14 cellular contexts compared by ENCODE assay signal in the genomic region with DNA sequence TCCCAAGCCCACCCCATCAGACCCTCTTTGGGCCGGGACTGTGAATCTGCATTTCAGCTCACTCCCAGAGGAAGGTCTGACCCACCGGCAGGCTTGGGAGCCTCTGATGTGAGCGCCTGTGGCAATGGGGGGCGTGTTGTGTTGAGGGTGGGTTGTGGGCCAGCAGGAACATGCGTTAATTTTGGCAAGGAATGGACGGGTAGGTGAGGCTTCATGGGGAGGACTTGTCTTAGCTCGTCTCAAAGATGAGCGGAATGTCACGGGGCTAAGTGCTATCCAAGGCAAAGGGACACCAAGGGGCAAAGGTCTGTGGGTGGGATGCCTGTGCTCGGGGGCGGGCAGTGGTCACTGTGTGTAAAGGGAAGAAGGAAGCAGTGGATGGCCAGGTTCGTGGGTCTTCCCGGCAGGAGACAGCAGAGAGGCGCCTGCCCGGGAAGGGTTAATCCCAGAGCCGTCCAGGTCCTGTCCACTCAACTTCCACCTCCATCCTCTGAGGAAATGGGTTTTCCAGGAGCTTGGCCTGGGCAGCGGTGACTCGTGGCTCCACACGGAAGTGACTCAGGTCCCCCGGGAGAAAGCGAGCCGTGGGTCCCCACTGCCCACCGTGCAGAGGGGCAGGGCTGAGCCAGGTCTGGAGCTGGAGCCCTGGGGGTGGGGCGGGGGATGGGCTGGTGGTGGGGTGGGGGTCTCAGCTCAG. TPM values are rescaled to one million over a fixed set of nuclear protein-coding genes. Genes with fewer than 3 reads are reported as not detected.
DNase-seq lines count a peak whose midpoint lies in the region; ATAC-seq and TF ChIP-seq lines count a peak whose summit lies in the region.
"Had no signal": no experiment of that assay in that cellular context is flagged by ENCODE, and none has a peak within 500 bp of the region (broad histone marks: within the 10 kb centered on the region; RNA-seq: fewer than 3 reads in every experiment).

No MANE protein-coding gene starts in this region.

- 54 to 57% methylated on average over 24 of the region's 24 CpGs for WGBS in lung, 2 donors

- H3K4me1 ChIP-seq in lung (ENCODE audit: control insufficient read depth in 2 of 2, insufficient read depth in 2 of 2, low read length in 2 of 2) (peaks cover 0 to 34% of the 10 kb centered on the region in 2 donors), vagina (peaks cover 48% of the 10 kb centered on the region)

- H3K27ac Mint-ChIP-seq in activated naive CD8-positive, alpha-beta T cell treated with anti-CD3 and anti-CD28 coated beads, Interleukin-2, amount 10 ng/mL, durations not matched to agents 7 days and 5 days: peak overlapping the region; percentile 24
- H3K27ac Mint-ChIP-seq in activated naive CD8-positive, alpha-beta T cell treated with anti-CD3 and anti-CD28 coated beads for 36 hours: no peak overlapping the region
- H3K27ac Mint-ChIP-seq in endothelial cell (ENCODE audit: unreplicated experiment): peak overlapping the region; percentile 36
- H3K27ac Mint-ChIP-seq: activated T-cell treated with anti-CD3 and anti-CD28 coated beads, Interleukin-2, amount 50 U/mL, for 72 hours; GM23338 had no signal

- H3K36me3 ChIP-seq in lung (ENCODE audit: control insufficient read depth in 2 of 2, insufficient read depth in 2 of 2, low read length in 2 of 2) (peaks cover 0 to 5% of the 10 kb centered on the region in 2 donors), vagina (no peaks in the 10 kb centered on the region)

- POLR2A ChIA-PET in activated naive CD8-positive, alpha-beta T cell treated with anti-CD3 and anti-CD28 coated beads, Interleukin-2, amount 10 ng/mL, durations not matched to agents 7 days and 5 days (lab: Charles Lee): interaction anchor here (1.0 to 5.5 kb wide), 3 partner anchors 44 to 69 kb away, joined by 3 to 48 read pairs (median 34); no protein-coding TSS in a partner anchor

- ATAC-seq in activated naive CD8-positive, alpha-beta T cell treated with anti-CD3 and anti-CD28 coated beads, Interleukin-2, amount 10 ng/mL, durations not matched to agents 7 days and 5 days (ENCODE audit: low read depth): no peak
- ATAC-seq in lung (ENCODE audit: insufficient read depth, low FRiP score) (no peak), HG02870 (IDR thresholded peaks at IDR 0.05; ENCODE audit: unreplicated experiment) (no peak), HG03108 (IDR thresholded peaks at IDR 0.05; ENCODE audit: unreplicated experiment) (no peak)
- ATAC-seq: GM12878, GM23338 had no signal

- H3K9me3 ChIP-seq in lung (ENCODE audit: control insufficient read depth in 2 of 2, insufficient read depth in 1 of 2, low read length in 1 of 2) (peaks cover 0 to 2% of the 10 kb centered on the region in 2 donors), vagina (no peaks in the 10 kb centered on the region)

- no peak overlapping the region for H3K4me3 Mint-ChIP-seq in activated naive CD8-positive, alpha-beta T cell treated with anti-CD3 and anti-CD28 coated beads, Interleukin-2, amount 10 ng/mL, durations not matched to agents 7 days and 5 days
- no peak overlapping the region for H3K4me3 Mint-ChIP-seq in activated naive CD8-positive, alpha-beta T cell treated with anti-CD3 and anti-CD28 coated beads for 36 hours
- no peak overlapping the region for H3K4me3 Mint-ChIP-seq in endothelial cell (ENCODE audit: unreplicated experiment)
- H3K4me3 Mint-ChIP-seq: activated T-cell treated with anti-CD3 and anti-CD28 coated beads, Interleukin-2, amount 50 U/mL, for 72 hours; GM23338 had no signal

- no peaks in the 10 kb centered on the region for H3K9me3 Mint-ChIP-seq in activated naive CD8-positive, alpha-beta T cell treated with anti-CD3 and anti-CD28 coated beads, Interleukin-2, amount 10 ng/mL, durations not matched to agents 7 days and 5 days
- no peaks in the 10 kb centered on the region for H3K9me3 Mint-ChIP-seq in activated naive CD8-positive, alpha-beta T cell treated with anti-CD3 and anti-CD28 coated beads for 36 hours
- H3K9me3 Mint-ChIP-seq in endothelial cell (ENCODE audit: unreplicated experiment): no peaks in the 10 kb centered on the region
- H3K9me3 Mint-ChIP-seq: activated T-cell treated with anti-CD3 and anti-CD28 coated beads, Interleukin-2, amount 50 U/mL, for 72 hours; GM23338 had no signal

- H3K36me3 Mint-ChIP-seq in activated naive CD8-positive, alpha-beta T cell treated with anti-CD3 and anti-CD28 coated beads, Interleukin-2, amount 10 ng/mL, durations not matched to agents 7 days and 5 days: no peaks in the 10 kb centered on the region
- H3K36me3 Mint-ChIP-seq in activated naive CD8-positive, alpha-beta T cell treated with anti-CD3 and anti-CD28 coated beads for 36 hours: no peaks in the 10 kb centered on the region
- no peaks in the 10 kb centered on the region for H3K36me3 Mint-ChIP-seq in endothelial cell (ENCODE audit: low read depth, unreplicated experiment)

- peaks cover under 1% of the 10 kb centered on the region for H3K27me3 Mint-ChIP-seq in activated naive CD8-positive, alpha-beta T cell treated with anti-CD3 and anti-CD28 coated beads, Interleukin-2, amount 10 ng/mL, durations not matched to agents 7 days and 5 days
- H3K27me3 Mint-ChIP-seq in activated naive CD8-positive, alpha-beta T cell treated with anti-CD3 and anti-CD28 coated beads for 36 hours: no peaks in the 10 kb centered on the region
- peaks cover 9% of the 10 kb centered on the region for H3K27me3 Mint-ChIP-seq in endothelial cell (ENCODE audit: unreplicated experiment)

- no peaks in the 10 kb centered on the region for H3K27me3 ChIP-seq in lung (ENCODE audit: control insufficient read depth, insufficient read depth)
- no peaks in the 10 kb centered on the region for H3K27me3 ChIP-seq in vagina

- intact Hi-C loops in vagina (cut with DNase I): loop anchor here (5.0 kb wide), 1 partner anchor 54 kb away; no protein-coding TSS in a partner anchor

- no peak overlapping the region for H3K4me3 ChIP-seq in lung
- no peak overlapping the region for H3K4me3 ChIP-seq in vagina
- H3K4me3 ChIP-seq: GM12878, GM23338, SK-N-MC had no signal

- H3K27ac ChIP-seq in lung (ENCODE audit: low read depth in 1 of 2, low read length in 1 of 2): peak overlapping the region; percentile 68 to 86
- H3K27ac ChIP-seq in vagina: peak overlapping the region; percentile 60
- H3K27ac ChIP-seq: C4-2B, SK-N-MC had no signal

- H3K4me1 Mint-ChIP-seq in activated naive CD8-positive, alpha-beta T cell treated with anti-CD3 and anti-CD28 coated beads, Interleukin-2, amount 10 ng/mL, durations not matched to agents 7 days and 5 days: peaks cover 26% of the 10 kb centered on the region
- H3K4me1 Mint-ChIP-seq in activated naive CD8-positive, alpha-beta T cell treated with anti-CD3 and anti-CD28 coated beads for 36 hours: peaks cover 26% of the 10 kb centered on the region
- peaks cover 23% of the 10 kb centered on the region for H3K4me1 Mint-ChIP-seq in endothelial cell (ENCODE audit: unreplicated experiment)
- H3K4me1 Mint-ChIP-seq: GM23338 had no signal

- no peak for TF ChIP-seq CTCF in endothelial cell (IDR thresholded peaks at IDR 0.05; ENCODE audit: unreplicated experiment)
- TF ChIP-seq CTCF in lung (IDR thresholded peaks at IDR 0.05; ENCODE audit: control extremely low read depth, extremely low read depth): no peak
- no peak for TF ChIP-seq CTCF in vagina (IDR thresholded peaks at IDR 0.05)

- TF ChIP-seq POLR2A in vagina (IDR thresholded peaks at IDR 0.05): no peak

- DNase-seq in activated naive CD8-positive, alpha-beta T cell treated with anti-CD3 and anti-CD28 coated beads, Interleukin-2, amount 10 ng/mL, durations not matched to agents 7 days and 5 days: no peak
- DNase-seq in activated naive CD8-positive, alpha-beta T cell treated with anti-CD3 and anti-CD28 coated beads for 36 hours: no peak
- DNase-seq in endothelial cell (ENCODE audit: low spot score) (peak; percentile 24), lung (ENCODE audit: low spot score) (no peak), vagina (ENCODE audit: extremely low spot score in 2 of 2) (no peak), DMS 273 treated with DMSO at 0.1 percent for 48 hours (lab: John Stamatoyannopoulos, UW) (no peak)
- DNase-seq: activated T-cell treated with anti-CD3 and anti-CD28 coated beads, Interleukin-2, amount 50 U/mL, for 72 hours; NCI-H2029 treated with DMSO at 0.1 percent for 48 hours had no signal

RNA-seq across cellular contexts. Expression of a gene that starts 17.4 kb away (rescaled TPM):
- 1 to 10 TPM; 4.3 to 5.6 TPM for total RNA-seq in activated naive CD8-positive, alpha-beta T cell treated with anti-CD3 and anti-CD28 coated beads, Interleukin-2, amount 10 ng/mL, durations not matched to agents 7 days and 5 days
- 1 to 10 TPM; 2.8 to 3.0 TPM for total RNA-seq in activated naive CD8-positive, alpha-beta T cell treated with anti-CD3 and anti-CD28 coated beads for 36 hours
- total RNA-seq in endothelial cell (ENCODE audit: unreplicated experiment): 2.7 TPM
- 10 to 100 TPM in 1 of 2 donors, 1 to 10 TPM in 1; 8.8 to 74.4 TPM for total RNA-seq in lung
- 10 to 100 TPM; 18.9 to 37.2 TPM for polyA plus RNA-seq in lung
- total RNA-seq in vagina: 97.7 TPM

RNA-seq across cellular contexts. Expression of a gene that starts 22.3 kb away (rescaled TPM):
- total RNA-seq in activated naive CD8-positive, alpha-beta T cell treated with anti-CD3 and anti-CD28 coated beads, Interleukin-2, amount 10 ng/mL, durations not matched to agents 7 days and 5 days: not detected
- not detected for total RNA-seq in activated naive CD8-positive, alpha-beta T cell treated with anti-CD3 and anti-CD28 coated beads for 36 hours
- 0.31 TPM for total RNA-seq in endothelial cell (ENCODE audit: unreplicated experiment)
- 10 to 100 TPM in 1 of 2 donors, 1 to 10 TPM in 1; 3.9 to 14.8 TPM for total RNA-seq in lung
- 10 to 100 TPM in 1 of 2 donors, 1 to 10 TPM in 1; 1.8 to 66.2 TPM for polyA plus RNA-seq in lung
- 10.3 TPM for total RNA-seq in vagina
- total RNA-seq: GM12878, GM23338 had no signal
- polyA plus RNA-seq: GM23338 had no signal

RNA-seq across cellular contexts. Expression of a gene that starts 48.8 kb away (rescaled TPM):
- total RNA-seq in activated naive CD8-positive, alpha-beta T cell treated with anti-CD3 and anti-CD28 coated beads, Interleukin-2, amount 10 ng/mL, durations not matched to agents 7 days and 5 days: under 1 TPM in 1 of 2 experiments, not detected in 1; 0.17 TPM
- total RNA-seq in activated naive CD8-positive, alpha-beta T cell treated with anti-CD3 and anti-CD28 coated beads for 36 hours: not detected
- total RNA-seq in endothelial cell (ENCODE audit: unreplicated experiment) (1.8 TPM), lung (10 to 100 TPM in 1 of 2 donors, 1 to 10 TPM in 1; 8.6 to 10.9 TPM), vagina (not detected)
- 1 to 10 TPM; 2.5 to 4.2 TPM for polyA plus RNA-seq in lung
- total RNA-seq: GM23338 had no signal
- polyA plus RNA-seq: GM23338 had no signal
